ENCODE assay signal across 1 cellular context in the genomic region with DNA sequence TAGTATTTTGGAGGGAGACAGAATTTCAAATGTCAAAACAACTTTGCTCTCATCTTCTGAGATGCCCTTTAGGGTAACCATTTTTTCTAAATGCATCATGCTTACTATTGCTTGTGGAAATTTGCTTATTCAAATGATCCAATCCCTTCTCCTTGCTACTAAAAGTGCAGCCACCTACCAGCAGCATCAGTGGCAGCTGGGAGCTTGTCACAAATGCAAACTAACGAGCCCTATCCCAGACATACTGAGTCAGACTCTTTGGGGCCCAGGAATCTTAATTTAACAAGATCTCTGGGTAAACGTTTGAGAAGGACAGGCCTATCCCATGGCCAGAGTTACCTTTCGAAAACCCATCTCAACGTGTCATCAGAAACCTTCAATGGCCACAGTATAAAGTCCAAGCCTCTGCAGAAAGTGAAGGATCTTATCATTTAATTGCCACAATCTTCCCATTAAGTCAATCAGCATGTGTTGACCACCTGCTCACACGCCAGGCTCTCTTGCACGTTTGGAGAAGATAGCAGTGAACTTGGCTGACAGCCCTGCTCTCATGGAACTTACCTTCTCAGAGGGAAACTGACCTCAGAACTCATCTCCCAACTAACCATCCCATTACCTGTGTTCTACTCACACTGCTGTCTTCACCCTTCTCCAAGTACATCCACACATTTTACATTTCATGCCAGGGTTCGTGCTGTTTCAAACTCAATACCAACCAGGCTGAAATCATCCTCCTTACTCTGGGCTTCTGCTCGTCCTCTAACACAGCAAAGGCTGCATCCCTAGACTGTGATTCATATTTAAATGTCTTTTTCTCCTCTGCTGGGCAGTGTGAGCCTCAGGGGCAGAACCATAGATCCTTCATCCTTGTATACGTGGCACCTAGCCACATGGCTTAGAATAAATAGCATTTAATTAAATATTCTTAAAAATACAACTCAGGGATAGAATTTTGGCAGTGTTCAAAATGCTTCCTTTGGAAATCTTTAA.
TF ChIP-seq lines count a peak whose summit lies in the region.

No MANE protein-coding gene starts in this region.

TF ChIP-seq in H1, 55 proteins besides CTCF, POLR2A, EP300 and RAD21:
- no peak for TF ChIP-seq CBX8 (IDR thresholded peaks at IDR 0.05; ENCODE audit: borderline replicate concordance, low read depth, low read length)
- no peak for TF ChIP-seq YY1 (IDR thresholded peaks at IDR 0.05; ENCODE audit: low read depth, low read length)
- no peak for TF ChIP-seq SAP30 (IDR thresholded peaks at IDR 0.05; ENCODE audit: insufficient read depth, insufficient replicate concordance, low read length)
- no peak for TF ChIP-seq SIN3A (conservative IDR thresholded peaks at IDR 0.05 in 1 of 2, IDR thresholded peaks at IDR 0.05 in 1 of 2; ENCODE audit: low read depth in 1 of 2, low read length in 2 of 2)
- no peak for TF ChIP-seq EZH2 (IDR thresholded peaks at IDR 0.05; ENCODE audit: low read depth, low read length, severe bottlenecking)
- TF ChIP-seq BCL11A (IDR thresholded peaks at IDR 0.05; ENCODE audit: low read depth in 2 of 2, low read length in 2 of 2): no peak
- no peak for TF ChIP-seq ZNF274 (IDR thresholded peaks at IDR 0.05; ENCODE audit: borderline replicate concordance, extremely low read depth, low read length)
- TF ChIP-seq SP4 (IDR thresholded peaks at IDR 0.05; ENCODE audit: low read length): no peak
- no peak for TF ChIP-seq CEBPB (IDR thresholded peaks at IDR 0.05; ENCODE audit: low read depth, low read length)
- no peak for TF ChIP-seq SIX5 (IDR thresholded peaks at IDR 0.05; ENCODE audit: low read depth, low read length)
- TF ChIP-seq TEAD4 (IDR thresholded peaks at IDR 0.05; ENCODE audit: low read depth, low read length): no peak
- TF ChIP-seq NRF1 (IDR thresholded peaks at IDR 0.05; ENCODE audit: low read depth, low read length): no peak
- TF ChIP-seq FOSL1 (IDR thresholded peaks at IDR 0.05; ENCODE audit: insufficient read depth, low read depth, low read length): no peak
- TF ChIP-seq, protein P1, sequence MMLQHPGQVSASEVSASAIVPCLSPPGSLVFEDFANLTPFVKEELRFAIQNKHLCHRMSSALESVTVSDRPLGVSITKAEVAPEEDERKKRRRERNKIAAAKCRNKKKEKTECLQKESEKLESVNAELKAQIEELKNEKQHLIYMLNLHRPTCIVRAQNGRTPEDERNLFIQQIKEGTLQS (IDR thresholded peaks at IDR 0.05; ENCODE audit: insufficient read depth, low read depth, low read length): no peak
